23 cellular contexts compared by ENCODE assay signal in the genomic region with DNA sequence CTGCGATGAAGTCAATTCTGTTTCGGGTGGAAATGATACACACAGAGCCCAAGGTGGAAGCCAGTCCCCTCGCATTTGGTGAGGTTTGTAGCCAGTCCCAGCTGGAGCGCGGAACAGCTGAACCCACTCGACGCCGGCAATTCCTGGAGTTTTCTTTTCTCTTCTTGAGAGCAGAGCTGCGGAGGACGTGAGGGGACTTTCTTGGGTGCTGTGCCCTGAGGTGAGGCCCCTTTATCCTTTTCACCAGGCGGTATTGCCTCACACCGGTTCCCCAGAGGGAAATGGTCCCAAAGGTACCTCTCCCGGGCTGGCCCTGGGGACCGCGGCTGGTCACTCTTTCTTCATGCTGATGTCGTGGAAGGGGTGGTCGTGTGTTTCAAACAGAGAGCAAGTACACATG.
DNase-seq lines count a peak whose midpoint lies in the region; ATAC-seq and TF ChIP-seq lines count a peak whose summit lies in the region.
"Had no signal": no experiment of that assay in that cellular context is flagged by ENCODE, and none has a peak within 500 bp of the region (broad histone marks: within the 10 kb centered on the region; RNA-seq: fewer than 3 reads in every experiment).

No MANE protein-coding gene starts in this region.

- H3K36me3 ChIP-seq in osteoblast (ENCODE audit: insufficient read depth, low read length) (no peaks in the 10 kb centered on the region), psoas muscle (ENCODE audit: insufficient read depth in 1 of 2, low read depth in 1 of 2) (no peaks in the 10 kb centered on the region), thyroid gland (no peaks in the 10 kb centered on the region)
- H3K36me3 ChIP-seq: BLaER1 treated with 17β-estradiol and CSF1 and Interleukin-3, amounts not matched to agents 10 nM and 100 nM; HAP-1; Peyer's patch had no signal

- peak; percentile 50 for DNase-seq in cardiac septum (ENCODE audit: low spot score)
- DNase-seq in left ventricle myocardium superior: no peak
- DNase-seq in activated CD8-positive, alpha-beta memory T cell treated with anti-CD3 and anti-CD28 coated beads, Interleukin-2, amount 50 U/mL, for 48 hours: peak; percentile 10
- DNase-seq in osteoblast (ENCODE audit: insufficient read length, low spot score, missing footprints): peak; percentile 17
- DNase-seq in psoas muscle: no peak
- no peak for DNase-seq in NCI-H1694 treated with DMSO at 0.1 percent for 48 hours (lab: John Stamatoyannopoulos, UW)
- no peak for DNase-seq in thyroid gland
- no peak for DNase-seq in cerebellar cortex (ENCODE audit: low spot score)
- DNase-seq: 8988T, DMS153, NCI-H1092 treated with DMSO at 0.1 percent for 48 hours, NCI-H146, NCI-H2029 treated with DMSO at 0.1 percent for 48 hours, NCI-H226, NCI-H510A treated with DMSO at 0.1 percent for 48 hours, NCI-H774 had no signal

- TF ChIP-seq POLR2A in thyroid gland (IDR thresholded peaks at IDR 0.05): no peak

- H3K4me1 ChIP-seq in osteoblast (ENCODE audit: insufficient read depth, low read length) (peaks cover 18% of the 10 kb centered on the region), psoas muscle (no peaks in the 10 kb centered on the region), thyroid gland (peaks cover 0 to 7% of the 10 kb centered on the region in 2 donors)
- H3K4me1 ChIP-seq: HAP-1 had no signal

- H3K27ac ChIP-seq in osteoblast (ENCODE audit: low read depth, low read length) (no peak overlapping the region), psoas muscle (no peak overlapping the region), thyroid gland (no peak overlapping the region)
- H3K27ac ChIP-seq: BLaER1 treated with 17β-estradiol and CSF1 and Interleukin-3, amounts not matched to agents 10 nM and 100 nM; HL-60; Peyer's patch had no signal

- WGBS in psoas muscle, 3 donors: 87 to 91% (median 90%) methylated on average over 17 of the region's 17 CpGs
- WGBS in thyroid gland, 2 donors: 96% methylated on average over 17 of the region's 17 CpGs

- H2AFZ ChIP-seq in osteoblast (ENCODE audit: low read length): no peak overlapping the region

- ATAC-seq in left ventricle myocardium superior (no peak), psoas muscle (no peak)
- ATAC-seq: CD8-positive, alpha-beta T cell; HepG2; K562 had no signal

- H3K4me2 ChIP-seq in osteoblast (ENCODE audit: insufficient read depth, low read length): peak overlapping the region; percentile 87
- H3K4me2 ChIP-seq: BLaER1 treated with 17β-estradiol and CSF1 and Interleukin-3, amounts not matched to agents 10 nM and 100 nM had no signal

- H3K27me3 ChIP-seq in osteoblast (ENCODE audit: insufficient read depth, low read length) (peaks cover 24% of the 10 kb centered on the region), psoas muscle (ENCODE audit: insufficient read depth in 3 of 3, low read length in 2 of 3) (no peaks in the 10 kb centered on the region), thyroid gland (no peaks in the 10 kb centered on the region)
- H3K27me3 ChIP-seq: BLaER1 treated with 17β-estradiol and CSF1 and Interleukin-3, amounts not matched to agents 10 nM and 100 nM; Peyer's patch had no signal

- TF ChIP-seq CTCF in osteoblast (IDR thresholded peaks at IDR 0.05; ENCODE audit: extremely low read depth, low read depth, low read length) (no peak), psoas muscle (IDR thresholded peaks at IDR 0.05) (no peak), thyroid gland (IDR thresholded peaks at IDR 0.05) (no peak)

- no peaks in the 10 kb centered on the region for H4K20me1 ChIP-seq in osteoblast (ENCODE audit: insufficient read depth, low read length)
- H4K20me1 ChIP-seq: BLaER1 treated with 17β-estradiol and CSF1 and Interleukin-3, amounts not matched to agents 10 nM and 100 nM had no signal

- H3K4me3 ChIP-seq in osteoblast (ENCODE audit: insufficient read depth, low read length): no peak overlapping the region
- H3K4me3 ChIP-seq in psoas muscle: no peak overlapping the region
- H3K4me3 ChIP-seq in thyroid gland (replicated peaks in 1 of 3): no peak overlapping the region
- H3K4me3 ChIP-seq: BLaER1 treated with 17β-estradiol and CSF1 and Interleukin-3, amounts not matched to agents 10 nM and 100 nM; HAP-1; K562; Peyer's patch had no signal

- H3K9me3 ChIP-seq in osteoblast (ENCODE audit: low read depth, low read length) (no peaks in the 10 kb centered on the region), psoas muscle (no peaks in the 10 kb centered on the region), thyroid gland (no peaks in the 10 kb centered on the region)
- H3K9me3 ChIP-seq: BLaER1 treated with 17β-estradiol and CSF1 and Interleukin-3, amounts not matched to agents 10 nM and 100 nM; HAP-1; Peyer's patch had no signal

- intact Hi-C loops in cardiac septum (cut with DNase I): no loop called here
- intact Hi-C loops in left ventricle myocardium superior (cut with micrococcal nuclease): no loop called here
- intact Hi-C loops in psoas muscle (cut with DNase I): no loop called here
- intact Hi-C loops in thyroid gland (cut with DNase I): no loop called here

- no peaks in the 10 kb centered on the region for H3K79me2 ChIP-seq in osteoblast (ENCODE audit: insufficient read depth, low read length)

Comparison
In these comparisons a context has a peak if more than half of its experiments do, and no peak if none do; other contexts are left out.
1. DNase-seq: peak in cardiac septum (single experiment), activated CD8-positive, alpha-beta memory T cell treated with anti-CD3 and anti-CD28 coated beads, Interleukin-2, amount 50 U/mL, for 48 hours (single experiment) and osteoblast (single experiment); none in left ventricle myocardium superior (single experiment), psoas muscle (0 of 2), NCI-H1694 treated with DMSO at 0.1 percent for 48 hours (single experiment), thyroid gland (0 of 2) and cerebellar cortex (single experiment).